19 cellular contexts compared by ENCODE assay signal in the genomic region with DNA sequence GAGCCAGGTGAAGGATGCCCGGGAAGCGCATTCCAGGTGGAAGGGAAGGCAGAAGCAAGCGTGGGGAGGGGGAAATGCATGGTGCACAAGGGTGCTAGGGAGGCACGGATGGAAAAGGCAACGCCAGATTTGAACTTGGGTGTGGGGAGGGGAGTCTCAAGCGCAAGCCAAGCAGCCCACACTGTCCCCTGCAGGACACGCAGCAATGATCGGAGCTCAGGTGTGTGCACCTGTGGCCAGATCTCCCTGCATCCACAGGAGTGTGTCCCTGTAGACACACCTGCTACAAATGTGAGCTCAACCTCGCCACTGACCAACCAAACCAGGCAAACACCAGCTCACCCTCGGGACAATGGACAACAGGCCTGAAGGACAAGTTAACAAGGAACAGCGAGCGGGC.
"Had no signal": no experiment of that assay in that cellular context is flagged by ENCODE, and none has a peak within 500 bp of the region (broad histone marks: within the 10 kb centered on the region; RNA-seq: fewer than 3 reads in every experiment).

No MANE protein-coding gene starts in this region.

- DNase-seq: colonic mucosa; effector CD4-positive, alpha-beta T cell; heart left ventricle; hypothalamus; kidney glomerular epithelial cell; mammary epithelial cell; ovary; sigmoid colon; stimulated activated CD4-positive, alpha-beta T cell treated with anti-CD3 and anti-CD28 coated beads, Interleukin-2, amount 100 ng/mL, for 24 hours; stimulated activated CD4-positive, alpha-beta T cell treated with anti-CD3 and anti-CD28 coated beads, Interleukin-4, amount 100 ng/mL, for 4 hours; stimulated activated naive CD4-positive, alpha-beta T cell treated with Interleukin-2 at 50 U/mL for 16 hours had no signal

- H3K4me1 ChIP-seq: colonic mucosa, right atrium auricular region had no signal

- H3K27me3 ChIP-seq: colonic mucosa, heart left ventricle, neutrophil, ovary, right atrium auricular region, sigmoid colon had no signal

- ATAC-seq: esophagus mucosa, heart left ventricle, left lobe of liver had no signal

- H3K9me3 Mint-ChIP-seq: mesothelial cell of epicardium, nephron, type B pancreatic cell had no signal

- H3K27ac ChIP-seq: colonic mucosa, heart left ventricle, neutrophil, ovary, right atrium auricular region, sigmoid colon, skin epidermis had no signal

- H3K9me3 ChIP-seq: colonic mucosa, heart left ventricle, neutrophil, ovary, right atrium auricular region, sigmoid colon had no signal

- H3K27me3 Mint-ChIP-seq: type B pancreatic cell had no signal

- H3K27ac Mint-ChIP-seq: mesothelial cell of epicardium, nephron, type B pancreatic cell had no signal

- H3K4me3 Mint-ChIP-seq: mesothelial cell of epicardium, nephron, type B pancreatic cell had no signal
